In the genomic region with DNA sequence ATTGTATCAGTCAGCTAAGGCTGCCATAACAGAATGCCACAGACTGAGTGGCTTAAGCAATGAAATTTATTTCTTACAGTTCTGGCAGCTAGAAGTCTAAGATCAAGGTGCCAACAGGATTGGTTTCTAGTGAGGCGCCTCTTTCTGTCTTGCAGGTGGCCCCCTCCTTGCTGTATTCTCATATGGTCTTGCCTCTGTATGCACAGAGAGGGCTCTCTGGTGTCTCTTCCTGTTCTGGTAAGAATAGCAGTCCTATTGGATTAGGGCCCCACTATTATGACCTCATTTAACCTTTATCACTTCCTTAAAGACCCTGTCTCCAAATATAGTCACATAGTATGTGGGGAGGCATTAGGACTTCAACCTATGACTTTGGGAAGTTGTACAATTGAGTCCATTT, we compare ENCODE assay signal across 21 cellular contexts.
"Had no signal": no experiment of that assay in that cellular context is flagged by ENCODE, and none has a peak within 500 bp of the region (broad histone marks: within the 10 kb centered on the region; RNA-seq: fewer than 3 reads in every experiment).

No MANE protein-coding gene starts in this region.

- H3K27me3 ChIP-seq: ovary, sigmoid colon, testis, tibial artery, upper lobe of left lung had no signal

- H3K36me3 ChIP-seq: ovary, sigmoid colon, tibial artery, upper lobe of left lung had no signal

- DNase-seq: dorsolateral prefrontal cortex; effector CD4-positive, alpha-beta T cell; hypothalamus; immature natural killer cell; islet precursor cell; natural killer cell; occipital lobe; ovary; posterior cingulate gyrus; psoas muscle; right cardiac atrium; sigmoid colon; stimulated activated CD4-positive, alpha-beta T cell treated with anti-CD3 and anti-CD28 coated beads, Interleukin-2, amount 100 ng/mL, for 24 hours; stimulated activated CD4-positive, alpha-beta T cell treated with anti-CD3 and anti-CD28 coated beads, Interleukin-4, amount 100 ng/mL, for 24 hours; stimulated activated naive CD8-positive, alpha-beta T cell treated with anti-CD3 and anti-CD28 coated beads, Interleukin-15, Interleukin-2, amounts not matched to agents 100 U/mL and 50 U/mL, for 24 hours; substantia nigra; testis; tibial artery; upper lobe of left lung had no signal

- H3K4me1 ChIP-seq: psoas muscle, sigmoid colon, testis, tibial artery, upper lobe of left lung had no signal

- H3K4me3 ChIP-seq: dorsolateral prefrontal cortex, lung, ovary, psoas muscle, sigmoid colon, testis, tibial artery, upper lobe of left lung had no signal

- H3K9me3 ChIP-seq: ovary, sigmoid colon, testis had no signal

- ATAC-seq: natural killer cell; psoas muscle; right cardiac atrium; stimulated activated effector memory CD8-positive, alpha-beta T cell treated with anti-CD3 and anti-CD28 coated beads, Interleukin-12 subunit alpha, Interleukin-12 subunit beta, amount 100 ng/mL, for 72 hours; stimulated activated naive CD8-positive, alpha-beta T cell treated with anti-CD3 and anti-CD28 coated beads, Interleukin-15, Interleukin-2, amounts not matched to agents 100 U/mL and 50 U/mL, for 24 hours had no signal

- H3K27ac ChIP-seq: dorsolateral prefrontal cortex, ovary, psoas muscle, sigmoid colon, testis, tibial artery, upper lobe of left lung had no signal
